ENCODE assay signal across 8 cellular contexts in the genomic region with DNA sequence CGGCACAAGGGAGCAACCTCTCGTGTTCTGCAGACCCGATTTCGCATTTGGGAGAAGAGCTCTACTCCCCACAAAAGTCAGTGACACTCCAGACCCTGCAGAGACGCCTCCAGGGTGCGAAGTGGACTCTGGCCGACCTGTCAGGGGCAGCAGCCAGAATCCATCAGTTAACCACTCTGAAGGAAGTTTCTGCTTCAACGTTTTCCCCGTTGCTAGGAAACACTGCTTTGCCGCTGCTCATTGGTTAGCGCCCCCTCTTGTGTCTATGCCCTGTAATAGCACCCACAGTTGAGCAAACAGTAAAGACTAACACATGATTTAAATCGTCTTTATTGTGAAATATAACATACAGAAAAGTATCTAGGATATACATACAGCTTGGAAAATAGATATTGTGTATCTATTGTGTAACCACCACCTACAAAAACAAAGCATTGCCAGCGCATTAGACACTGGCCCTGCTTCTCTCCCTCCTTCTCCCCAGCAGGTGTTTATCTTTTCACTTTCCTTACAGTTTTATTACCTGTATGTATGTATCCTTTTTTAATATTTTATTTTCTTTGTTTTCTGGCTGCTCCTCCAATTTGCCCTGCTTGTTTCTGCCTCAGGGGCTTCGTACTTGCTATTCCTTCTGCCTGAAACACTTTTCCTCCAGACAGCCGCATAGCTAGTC. TPM values are rescaled to one million over a fixed set of nuclear protein-coding genes. Genes with fewer than 3 reads are reported as not detected.
DNase-seq lines count a peak whose midpoint lies in the region; ATAC-seq and TF ChIP-seq lines count a peak whose summit lies in the region.

No MANE protein-coding gene starts in this region.

- H3K4me3 ChIP-seq in RWPE2 (ENCODE audit: severe bottlenecking): no peak overlapping the region
- H3K4me3 ChIP-seq in fibroblast of villous mesenchyme (ENCODE audit: low read depth, low read length): peak overlapping the region; percentile 38

- H3K36me3 ChIP-seq in RWPE2 (ENCODE audit: low read depth): no peaks in the 10 kb centered on the region

- H3K27ac ChIP-seq in RWPE2 (ENCODE audit: poor library complexity, severe bottlenecking): no peak overlapping the region

- no peaks in the 10 kb centered on the region for H3K9me3 Mint-ChIP-seq in activated T-helper 17 cell treated with anti-CD3 and anti-CD28 coated beads, Interleukin-2, amount 50 U/mL, for 72 hours

- H3K27ac Mint-ChIP-seq in activated T-helper 17 cell treated with anti-CD3 and anti-CD28 coated beads, Interleukin-2, amount 50 U/mL, for 72 hours: peak overlapping the region; percentile 75

- H3K27me3 Mint-ChIP-seq in activated T-helper 17 cell treated with anti-CD3 and anti-CD28 coated beads, Interleukin-2, amount 50 U/mL, for 72 hours: peaks cover 4% of the 10 kb centered on the region

- no peaks in the 10 kb centered on the region for H3K36me3 Mint-ChIP-seq in activated T-helper 17 cell treated with anti-CD3 and anti-CD28 coated beads, Interleukin-2, amount 50 U/mL, for 72 hours (ENCODE audit: low read depth)

- ATAC-seq in GM21717 (IDR thresholded peaks at IDR 0.05; ENCODE audit: unreplicated experiment) (peak; percentile 74), RWPE2 (ENCODE audit: low read depth) (peak; percentile 79), omental fat pad (ENCODE audit: low FRiP score) (peak; percentile 97)
- ATAC-seq in activated T-helper 17 cell treated with anti-CD3 and anti-CD28 coated beads, Interleukin-2, amount 50 U/mL, for 72 hours (replicated peaks): peak; percentile 69

- DNase-seq in DMS53 (lab: John Stamatoyannopoulos, UW) (peak; percentile 81), LHCN-M2 (ENCODE audit: low read depth) (peak; percentile 84), RWPE2 (ENCODE audit: low spot score) (no peak), fibroblast of villous mesenchyme (ENCODE audit: low read depth) (peak; percentile 89), omental fat pad (ENCODE audit: low spot score) (peak; percentile 53), superior temporal gyrus (ENCODE audit: extremely low spot score) (peak; percentile 86)

- H3K4me3 Mint-ChIP-seq in activated T-helper 17 cell treated with anti-CD3 and anti-CD28 coated beads, Interleukin-2, amount 50 U/mL, for 72 hours: peak overlapping the region; percentile 47

- H3K9me3 ChIP-seq in RWPE2 (ENCODE audit: severe bottlenecking): no peaks in the 10 kb centered on the region

- no peaks in the 10 kb centered on the region for H3K27me3 ChIP-seq in RWPE2 (ENCODE audit: insufficient read depth, poor library complexity, severe bottlenecking)

- peaks cover 9% of the 10 kb centered on the region for H3K4me1 Mint-ChIP-seq in activated T-helper 17 cell treated with anti-CD3 and anti-CD28 coated beads, Interleukin-2, amount 50 U/mL, for 72 hours

- TF ChIP-seq CTCF in RWPE2 (IDR thresholded peaks at IDR 0.05; ENCODE audit: poor library complexity, severe bottlenecking) (peak; percentile 97), fibroblast of villous mesenchyme (IDR thresholded peaks at IDR 0.05; ENCODE audit: insufficient read depth, low read depth, low read length) (peak; percentile 97), omental fat pad (IDR thresholded peaks at IDR 0.05) (no peak)

- H3K4me1 ChIP-seq in RWPE2 (ENCODE audit: insufficient read depth, poor library complexity, severe bottlenecking): no peaks in the 10 kb centered on the region

RNA-seq across cellular contexts. Expression of a gene that starts 38.9 kb away (rescaled TPM):
- total RNA-seq in LHCN-M2 (2014; rRNA removed) (not detected in 2 replicates), fibroblast of villous mesenchyme (under 0.01 TPM in 1 of 2 replicates, not detected in the other), omental fat pad (not detected)
- not detected for polyA plus RNA-seq in LHCN-M2 (2012)
- total RNA-seq in activated T-helper 17 cell treated with anti-CD3 and anti-CD28 coated beads, Interleukin-2, amount 50 U/mL, for 72 hours: not detected

RNA-seq across cellular contexts. Expression of a gene that starts 56.2 kb away (rescaled TPM):
- 115 and 120 TPM in 2 replicates for total RNA-seq in LHCN-M2 (2014; rRNA removed)
- 66.9 TPM for polyA plus RNA-seq in LHCN-M2 (2012)
- 10 to 100 TPM; 91.5 to 97.3 TPM for total RNA-seq in activated T-helper 17 cell treated with anti-CD3 and anti-CD28 coated beads, Interleukin-2, amount 50 U/mL, for 72 hours
- 86.7 and 111 TPM in 2 replicates for total RNA-seq in fibroblast of villous mesenchyme
- total RNA-seq in omental fat pad: 100 to 1,000 TPM in 2 of 4 donors, 10 to 100 TPM in 2; 83.4 to 120 (median 106) TPM

Comparison
In these comparisons a context has a peak if more than half of its experiments do, and no peak if none do; other contexts are left out.
1. CTCF ChIP-seq: peak in RWPE2 (single experiment) and fibroblast of villous mesenchyme (single experiment); none in omental fat pad (0 of 3).
2. Peak in every context shown above with its lines, with median percentiles within 50 percentile points of each other: ATAC-seq.